In the genomic region with DNA sequence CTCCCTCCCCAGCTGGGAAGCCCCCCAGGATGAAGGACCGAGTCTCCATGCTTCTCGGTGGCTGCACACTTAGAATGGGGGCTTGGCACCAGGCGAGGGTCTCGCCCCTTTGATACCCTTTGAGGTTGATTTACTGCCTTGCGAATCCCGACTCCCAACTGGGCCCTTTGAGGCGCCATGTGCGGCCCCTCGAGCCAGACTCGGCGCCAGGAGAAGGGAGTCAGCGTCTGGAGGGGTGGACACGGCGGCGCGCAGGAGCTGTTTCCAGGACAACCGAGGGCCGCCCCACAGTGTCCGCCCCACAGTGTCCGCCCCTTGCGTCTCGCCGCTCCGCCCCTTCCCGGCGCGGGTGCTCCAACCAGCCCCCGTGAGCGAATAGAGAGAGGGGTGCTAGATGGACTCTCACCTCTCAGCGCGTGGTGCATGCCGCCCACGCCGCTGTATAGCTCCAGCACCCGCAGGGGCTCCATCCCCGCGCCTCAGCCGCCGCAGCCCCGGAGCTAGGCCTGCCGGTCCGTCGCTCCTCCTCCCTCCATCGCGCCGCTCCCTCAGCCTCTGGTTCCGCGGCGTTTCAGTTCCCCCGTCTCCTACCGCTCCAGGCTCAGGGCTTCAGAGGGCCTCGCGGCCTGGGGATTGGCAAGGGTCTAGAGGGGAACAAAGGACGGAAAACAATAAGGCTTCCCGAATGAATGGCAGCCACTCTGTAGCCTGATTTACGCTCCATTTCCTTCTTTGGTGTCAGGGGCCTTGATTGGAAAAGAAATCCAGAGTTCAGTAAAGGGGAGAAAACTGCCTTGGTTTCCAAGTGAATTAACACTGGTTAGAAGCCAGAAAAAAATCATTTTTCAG, we compare ENCODE assay signal across 8 cellular contexts. TPM values are rescaled to one million over a fixed set of nuclear protein-coding genes. Genes with fewer than 3 reads are reported as not detected.
A peak's percentile ranks its signal among the peaks of the same experiment; 100 is the strongest.
DNase-seq lines count a peak whose midpoint lies in the region; ATAC-seq, FAIRE-seq and TF ChIP-seq lines count a peak whose summit lies in the region.

A gene with protein sequence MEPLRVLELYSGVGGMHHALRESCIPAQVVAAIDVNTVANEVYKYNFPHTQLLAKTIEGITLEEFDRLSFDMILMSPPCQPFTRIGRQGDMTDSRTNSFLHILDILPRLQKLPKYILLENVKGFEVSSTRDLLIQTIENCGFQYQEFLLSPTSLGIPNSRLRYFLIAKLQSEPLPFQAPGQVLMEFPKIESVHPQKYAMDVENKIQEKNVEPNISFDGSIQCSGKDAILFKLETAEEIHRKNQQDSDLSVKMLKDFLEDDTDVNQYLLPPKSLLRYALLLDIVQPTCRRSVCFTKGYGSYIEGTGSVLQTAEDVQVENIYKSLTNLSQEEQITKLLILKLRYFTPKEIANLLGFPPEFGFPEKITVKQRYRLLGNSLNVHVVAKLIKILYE (minus strand): TSS at position 508 of the 849 bp plus-strand sequence. CDS start 38 bp downstream, at position 470.

- H3K9me3 Mint-ChIP-seq in GM23338 (no peaks in the 10 kb centered on the region), osteocyte (ENCODE audit: unreplicated experiment) (no peaks in the 10 kb centered on the region)
- no peaks in the 10 kb centered on the region for H3K9me3 Mint-ChIP-seq in activated naive CD8-positive, alpha-beta T cell treated with anti-CD3 and anti-CD28 coated beads for 36 hours

- H3K4me3 ChIP-seq in GM23338 (peak within 1 kb of the TSS; percentile 87), SK-N-SH (ENCODE audit: low read depth in 2 of 2, low read length in 1 of 2) (peak within 1 kb of the TSS; percentile 64 to 76), thoracic aorta (peak within 1 kb of the TSS; percentile 94)

- CTCF ChIA-PET in SK-N-SH (lab: Yijun Ruan, JAX) = interaction anchor here (0.9 to 2.3 kb wide), 6 partner anchors 11 to 359 kb away, joined by 3 to 8 read pairs (median 4); no protein-coding TSS in a partner anchor

- FAIRE-seq in G401.6 (lab: Jason Lieb, UNC) = peak; percentile 93

- H4K20me1 ChIP-seq in GM23338 (replicated peaks; ENCODE audit: insufficient read depth) = no peaks in the 10 kb centered on the region
- no peaks in the 10 kb centered on the region for H4K20me1 ChIP-seq in SK-N-SH (ENCODE audit: insufficient read depth)

- ATAC-seq in GM23338 (peak; percentile 95), thoracic aorta (ENCODE audit: insufficient number of reproducible peaks, low FRiP score, low read depth) (peak; percentile 81)

- no peak for TF ChIP-seq RAD21 in SK-N-SH (IDR thresholded peaks at IDR 0.05; ENCODE audit: low read length)

- 5% methylated on average over 14 of the region's 56 CpGs for WGBS in SK-N-SH (ENCODE audit: low lambda C conversion rate)

- TF ChIP-seq EP300 in SK-N-SH (IDR thresholded peaks at IDR 0.05; ENCODE audit: borderline replicate concordance in 1 of 2, low read depth in 1 of 2, low read length in 1 of 2) = peak in 1 of 2 experiments; percentile 63; a peak in 1 of 4 replicates

- H3K27me3 Mint-ChIP-seq in GM23338 (ENCODE audit: insufficient read depth, low read depth, poor library complexity) = no peaks in the 10 kb centered on the region
- no peaks in the 10 kb centered on the region for H3K27me3 Mint-ChIP-seq in activated naive CD8-positive, alpha-beta T cell treated with anti-CD3 and anti-CD28 coated beads for 36 hours
- H3K27me3 Mint-ChIP-seq in osteocyte (ENCODE audit: unreplicated experiment) = no peaks in the 10 kb centered on the region

- TF ChIP-seq CTCF in GM23338 (conservative IDR thresholded peaks at IDR 0.05; ENCODE audit: low read depth in 2 of 2) = no peak
- TF ChIP-seq CTCF in SK-N-SH (IDR thresholded peaks at IDR 0.05) = no peak
- no peak for TF ChIP-seq CTCF in osteocyte (IDR thresholded peaks at IDR 0.05)
- TF ChIP-seq CTCF in thoracic aorta (IDR thresholded peaks at IDR 0.05) = no peak

- H3K27me3 ChIP-seq in GM23338 (ENCODE audit: insufficient read depth) (no peaks in the 10 kb centered on the region), SK-N-SH (ENCODE audit: insufficient read depth) (no peaks in the 10 kb centered on the region), thoracic aorta (replicated peaks; ENCODE audit: insufficient read depth) (no peaks in the 10 kb centered on the region)

- H3K4me2 ChIP-seq in GM23338 = peak within 1 kb of the TSS; percentile 93
- peak within 1 kb of the TSS; percentile 87 for H3K4me2 ChIP-seq in SK-N-SH

- intact Hi-C loops in head of caudate nucleus (cut with DNase I) = no loop called here

- peaks cover 26% of the 10 kb centered on the region for H3K79me2 ChIP-seq in GM23338 (replicated peaks; ENCODE audit: insufficient read depth)
- peaks cover 41% of the 10 kb centered on the region for H3K79me2 ChIP-seq in SK-N-SH (ENCODE audit: insufficient read depth)

- peak within 1 kb of the TSS; percentile 91 for H3K4me3 Mint-ChIP-seq in GM23338
- H3K4me3 Mint-ChIP-seq in activated naive CD8-positive, alpha-beta T cell treated with anti-CD3 and anti-CD28 coated beads for 36 hours = peak within 1 kb of the TSS; percentile 88
- peak within 1 kb of the TSS; percentile 94 for H3K4me3 Mint-ChIP-seq in osteocyte (ENCODE audit: unreplicated experiment)

- H3K27ac ChIP-seq in GM23338 (ENCODE audit: low read depth) (peak within 1 kb of the TSS; percentile 80), SK-N-SH (ENCODE audit: low read depth in 2 of 2, low read length in 1 of 2) (peak within 1 kb of the TSS; percentile 98 to 99), thoracic aorta (peak within 1 kb of the TSS; percentile 98 to 99)

- peak; percentile 93 for DNase-seq in GM23338 (ENCODE audit: low spot score)
- DNase-seq in LHCN-M2 (ENCODE audit: low read depth) = peak; percentile 91
- DNase-seq in SK-N-SH = peak; percentile 90
- peak; percentile 86 for DNase-seq in activated naive CD8-positive, alpha-beta T cell treated with anti-CD3 and anti-CD28 coated beads for 36 hours
- peak; percentile 57 to 96 (median 88) for DNase-seq in head of caudate nucleus
- peak; percentile 95 for DNase-seq in osteocyte (ENCODE audit: extremely low spot score, unreplicated experiment)
- peak; percentile 48 for DNase-seq in thoracic aorta (ENCODE audit: low spot score)

- H3F3A ChIP-seq in GM23338 (replicated peaks; ENCODE audit: low read depth) (no peaks in the 10 kb centered on the region), SK-N-SH (replicated peaks; ENCODE audit: insufficient read depth) (peaks cover 39% of the 10 kb centered on the region)

- H3K9me2 ChIP-seq in GM23338 (ENCODE audit: insufficient read depth) = no peaks in the 10 kb centered on the region
- H3K9me2 ChIP-seq in SK-N-SH = no peaks in the 10 kb centered on the region

- peaks cover 59% of the 10 kb centered on the region for H3K4me1 Mint-ChIP-seq in GM23338
- peaks cover 40% of the 10 kb centered on the region for H3K4me1 Mint-ChIP-seq in activated naive CD8-positive, alpha-beta T cell treated with anti-CD3 and anti-CD28 coated beads for 36 hours
- peaks cover 30% of the 10 kb centered on the region for H3K4me1 Mint-ChIP-seq in osteocyte (ENCODE audit: unreplicated experiment)

- H3K27ac Mint-ChIP-seq in GM23338 (peak within 1 kb of the TSS; percentile 97), osteocyte (ENCODE audit: unreplicated experiment) (peak within 1 kb of the TSS; percentile 95)
- peak within 1 kb of the TSS; percentile 92 for H3K27ac Mint-ChIP-seq in activated naive CD8-positive, alpha-beta T cell treated with anti-CD3 and anti-CD28 coated beads for 36 hours

- H3K9me3 ChIP-seq in SK-N-SH (no peaks in the 10 kb centered on the region), thoracic aorta (no peaks in the 10 kb centered on the region)

- H3K36me3 ChIP-seq in GM23338 (ENCODE audit: insufficient read depth) = no peaks in the 10 kb centered on the region
- H3K36me3 ChIP-seq in SK-N-SH (replicated peaks in 1 of 2; ENCODE audit: control insufficient read depth in 1 of 2, insufficient read depth in 2 of 2, low read length in 1 of 2) = no peaks in the 10 kb centered on the region
- H3K36me3 ChIP-seq in thoracic aorta = no peaks in the 10 kb centered on the region

- H3K9ac ChIP-seq in SK-N-SH = peak within 1 kb of the TSS; percentile 97

- H3K4me1 ChIP-seq in GM23338 (ENCODE audit: insufficient read depth) = peaks cover 40% of the 10 kb centered on the region
- peaks cover 9 to 16% of the 10 kb centered on the region in 2 experiments; a peak in 3 of 4 replicates for H3K4me1 ChIP-seq in SK-N-SH (ENCODE audit: control insufficient read depth in 1 of 2, insufficient read depth in 2 of 2, low read depth in 1 of 2, low read length in 1 of 2)
- H3K4me1 ChIP-seq in thoracic aorta (ENCODE audit: control insufficient read depth in 1 of 2, low read depth in 2 of 2) = peaks cover 13 to 34% of the 10 kb centered on the region in 2 donors

- H3K36me3 Mint-ChIP-seq in GM23338 (ENCODE audit: low read depth) (no peaks in the 10 kb centered on the region), osteocyte (ENCODE audit: unreplicated experiment) (no peaks in the 10 kb centered on the region)
- peaks cover 7% of the 10 kb centered on the region for H3K36me3 Mint-ChIP-seq in activated naive CD8-positive, alpha-beta T cell treated with anti-CD3 and anti-CD28 coated beads for 36 hours

- H2AFZ ChIP-seq in GM23338 (peak within 1 kb of the TSS; percentile 94), SK-N-SH (ENCODE audit: low read depth) (peak within 1 kb of the TSS; percentile 79)

- POLR2A ChIA-PET in SK-N-SH (lab: Yijun Ruan, JAX) = interaction anchor here (0.6 to 1.6 kb wide), 7 partner anchors 12 to 349 kb away, joined by 3 to 13 read pairs (median 3); no protein-coding TSS in a partner anchor

TF ChIP-seq in SK-N-SH, 30 proteins besides CTCF, POLR2A, EP300 and RAD21 (continues in another document):
- TF ChIP-seq FOXM1 (IDR thresholded peaks at IDR 0.05; ENCODE audit: low read depth) (no peak), CHD2 (IDR thresholded peaks at IDR 0.05; ENCODE audit: low read length, partially characterized antibody) (peak; percentile 22), SIN3A (IDR thresholded peaks at IDR 0.05; ENCODE audit: borderline replicate concordance, low read depth, low read length) (no peak; the same call in 1 of the 2 replicates), JUND (IDR thresholded peaks at IDR 0.05) (no peak), RFX5 (IDR thresholded peaks at IDR 0.05; ENCODE audit: low read length) (0 out of 2 replicates have a peak, but pooled peaks have one; percentile 7), NFIC (IDR thresholded peaks at IDR 0.05; ENCODE audit: borderline replicate concordance) (peak; percentile 20; the same call in 1 of the 2 replicates), RXRA (IDR thresholded peaks at IDR 0.05; ENCODE audit: borderline replicate concordance, low read depth) (no peak), ELF1 (IDR thresholded peaks at IDR 0.05) (no peak), TCF12 (IDR thresholded peaks at IDR 0.05) (no peak; the same call in none of the 2 replicates)

RNA-seq across cellular contexts. Expression of the gene that starts here (rescaled TPM):
- 30.8 and 37.7 TPM in 2 replicates for total RNA-seq in GM23338 (2014; rRNA removed; shearing (Covaris generic))
- polyA plus RNA-seq in GM23338 (2016; fragmentation: Nextera tagmentation; extraction: Ambion mirVana) (12.0 and 16.0 TPM in 2 replicates), SK-N-SH (2012; rRNA removed) (3.1 and 4.1 TPM in 2 replicates)
- total RNA-seq in LHCN-M2 (2014; rRNA removed) (5.9 and 6.0 TPM in 2 replicates), osteocyte (5.9 and 6.6 TPM in 2 replicates), thoracic aorta (10 to 100 TPM; 12.3 to 21.0 TPM)
- polyA plus RNA-seq in LHCN-M2 (2012) = 2.3 TPM
- 3.7 and 4.0 TPM in 2 replicates for polyA plus RNA-seq in SK-N-SH (2012; cell fraction: cytosol; rRNA removed)
- polyA plus RNA-seq in SK-N-SH (2012; cell fraction: nucleus; rRNA removed) = 3.6 and 8.0 TPM in 2 replicates
- 1 to 10 TPM; 9.5 to 9.6 TPM for total RNA-seq in activated naive CD8-positive, alpha-beta T cell treated with anti-CD3 and anti-CD28 coated beads for 36 hours

Comparison
In these comparisons a context has a peak if more than half of its experiments do, and no peak if none do; other contexts are left out.
1. Peak in every context shown above with its lines: DNase-seq, ATAC-seq, H3K4me3 ChIP-seq and H3K27ac ChIP-seq.